9 cellular contexts compared by ENCODE assay signal in the genomic region with DNA sequence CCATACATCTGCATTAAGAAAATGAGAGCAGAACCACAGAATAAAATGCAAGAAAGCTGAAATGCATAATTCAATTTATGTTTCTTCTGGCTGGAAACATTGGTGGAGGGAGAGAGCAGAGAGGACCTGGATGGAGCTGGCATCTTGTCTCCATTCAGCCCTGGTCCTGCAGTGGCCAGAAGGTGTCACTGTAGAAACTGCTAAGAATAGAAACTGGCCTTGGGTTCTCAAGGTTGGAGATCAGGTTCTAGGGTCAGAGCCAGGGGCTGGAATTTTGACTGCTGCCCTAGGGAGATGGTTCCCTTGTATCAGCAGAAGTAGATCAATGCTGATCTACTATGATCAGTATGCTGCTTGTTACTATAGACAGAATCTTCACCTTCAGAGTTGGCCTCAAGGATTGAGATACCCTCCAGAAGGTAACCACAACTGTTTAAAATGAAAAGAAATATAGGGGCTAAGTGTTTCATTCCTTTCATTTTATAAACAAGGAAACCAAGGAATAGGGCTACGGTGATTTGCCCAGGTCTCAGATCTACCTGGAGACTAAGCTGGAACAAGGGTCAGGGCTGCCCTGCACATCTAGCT. TPM values are rescaled to one million over a fixed set of nuclear protein-coding genes. Genes with fewer than 3 reads are reported as not detected.
DNase-seq lines count a peak whose midpoint lies in the region; ATAC-seq, FAIRE-seq and TF ChIP-seq lines count a peak whose summit lies in the region.
"Had no signal": no experiment of that assay in that cellular context is flagged by ENCODE, and none has a peak within 500 bp of the region (broad histone marks: within the 10 kb centered on the region; RNA-seq: fewer than 3 reads in every experiment).

No MANE protein-coding gene starts in this region.

- no peaks in the 10 kb centered on the region for H3K79me2 ChIP-seq in DOHH2 (ENCODE audit: control insufficient read depth, low read length)

- no peaks in the 10 kb centered on the region for H4K20me1 ChIP-seq in DOHH2 (ENCODE audit: control insufficient read depth, insufficient read depth, low read depth, low read length)

- 47 to 72% methylated on average over 1 of the region's 1 CpG for WGBS in body of pancreas, 2 donors

- H3F3A ChIP-seq in DOHH2 (ENCODE audit: control insufficient read depth, insufficient read depth) = no peaks in the 10 kb centered on the region

- intact Hi-C loops in body of pancreas (cut with DNase I) (no loop called here), lower lobe of right lung (cut with DNase I) (no loop called here)

- H3K9me3 ChIP-seq in DOHH2 (ENCODE audit: control insufficient read depth, insufficient read depth, low read length) (no peaks in the 10 kb centered on the region), body of pancreas (no peaks in the 10 kb centered on the region), lower lobe of right lung (no peaks in the 10 kb centered on the region)
- H3K9me3 ChIP-seq in effector memory CD4-positive, alpha-beta T cell (ENCODE audit: control insufficient read depth, low read length) = no peaks in the 10 kb centered on the region
- H3K9me3 ChIP-seq: thoracic aorta had no signal

- peak; percentile 24 for DNase-seq in HuH-7 (ENCODE audit: low spot score)
- DNase-seq in body of pancreas = peak in 2 of 4 donors; percentile 34 to 37
- no peak for DNase-seq in lower lobe of right lung
- DNase-seq in effector memory CD4-positive, alpha-beta T cell = no peak
- DNase-seq in NCI-H187 (lab: John Stamatoyannopoulos, UW) = no peak
- no peak for DNase-seq in H54 (ENCODE audit: insufficient read length, low spot score)

- H3K27me3 ChIP-seq in DOHH2 (ENCODE audit: control insufficient read depth, low read length) (peaks cover 30% of the 10 kb centered on the region), body of pancreas (no peaks in the 10 kb centered on the region), lower lobe of right lung (ENCODE audit: low read depth) (no peaks in the 10 kb centered on the region)
- H3K27me3 ChIP-seq in effector memory CD4-positive, alpha-beta T cell (replicated peaks; ENCODE audit: control insufficient read depth, insufficient read depth, low read length, poor library complexity, severe bottlenecking) = no peaks in the 10 kb centered on the region

- TF ChIP-seq POLR2A in body of pancreas (IDR thresholded peaks at IDR 0.05) = no peak
- no peak for TF ChIP-seq POLR2A in H54 (IDR thresholded peaks at IDR 0.05; ENCODE audit: low read depth, low read length)

- ATAC-seq in body of pancreas (peak; percentile 47), lower lobe of right lung (peak in 1 of 2 donors; percentile 54), HG02623 (IDR thresholded peaks at IDR 0.05; ENCODE audit: unreplicated experiment) (no peak)

- H3K9me2 ChIP-seq in DOHH2 (replicated peaks; ENCODE audit: control insufficient read depth, low read length) = no peaks in the 10 kb centered on the region

- H3K27ac ChIP-seq in DOHH2 (ENCODE audit: low read depth, low read length) (no peak overlapping the region), body of pancreas (no peak overlapping the region), lower lobe of right lung (no peak overlapping the region)
- H3K27ac ChIP-seq in effector memory CD4-positive, alpha-beta T cell (ENCODE audit: insufficient read depth, low read length, poor library complexity, severe bottlenecking) = no peak overlapping the region
- H3K27ac ChIP-seq: thoracic aorta had no signal

- peak; percentile 13 for TF ChIP-seq CTCF in DOHH2 (IDR thresholded peaks at IDR 0.05; ENCODE audit: low read depth, low read length, poor library complexity, severe bottlenecking)
- peak; percentile 17 to 43 (median 30) for TF ChIP-seq CTCF in body of pancreas (IDR thresholded peaks at IDR 0.05)
- TF ChIP-seq CTCF in lower lobe of right lung (IDR thresholded peaks at IDR 0.05) = peak; percentile 54

- FAIRE-seq in H54 (lab: Jason Lieb, UNC) = no peak

- H3K4me2 ChIP-seq in DOHH2 (ENCODE audit: low read length) = no peak overlapping the region

- H3K36me3 ChIP-seq in DOHH2 (ENCODE audit: control insufficient read depth, low read length) = no peaks in the 10 kb centered on the region
- no peaks in the 10 kb centered on the region for H3K36me3 ChIP-seq in body of pancreas (replicated peaks in 1 of 2; ENCODE audit: insufficient read depth in 1 of 2, low read depth in 2 of 2)
- no peaks in the 10 kb centered on the region for H3K36me3 ChIP-seq in lower lobe of right lung
- no peaks in the 10 kb centered on the region for H3K36me3 ChIP-seq in effector memory CD4-positive, alpha-beta T cell (ENCODE audit: control insufficient read depth, insufficient read depth, low read length)
- H3K36me3 ChIP-seq: thoracic aorta had no signal

- H3K4me1 ChIP-seq in DOHH2 (ENCODE audit: control insufficient read depth, low read length) = no peaks in the 10 kb centered on the region
- no peaks in the 10 kb centered on the region for H3K4me1 ChIP-seq in body of pancreas
- peaks cover 15% of the 10 kb centered on the region for H3K4me1 ChIP-seq in lower lobe of right lung
- no peaks in the 10 kb centered on the region for H3K4me1 ChIP-seq in effector memory CD4-positive, alpha-beta T cell (ENCODE audit: control insufficient read depth, insufficient read depth, low read length, poor library complexity, severe bottlenecking)

- no peak overlapping the region for H3K4me3 ChIP-seq in DOHH2 (ENCODE audit: low read length)
- H3K4me3 ChIP-seq in body of pancreas = no peak overlapping the region
- no peak overlapping the region for H3K4me3 ChIP-seq in lower lobe of right lung
- no peak overlapping the region for H3K4me3 ChIP-seq in effector memory CD4-positive, alpha-beta T cell (ENCODE audit: insufficient read depth, low read depth, low read length, poor library complexity, severe bottlenecking)
- H3K4me3 ChIP-seq: thoracic aorta had no signal

RNA-seq across cellular contexts. Expression of gene TAS2R41, which starts 13.1 kb away (rescaled TPM):
- total RNA-seq in body of pancreas (not detected), lower lobe of right lung (not detected)

RNA-seq across cellular contexts. Expression of gene TAS2R60, which starts 47.6 kb away (rescaled TPM):
- total RNA-seq in body of pancreas = not detected
- total RNA-seq in lower lobe of right lung = not detected
